1 cellular context compared by ENCODE assay signal in genomic region chr4:140719022-140719421, GRCh38.
TF ChIP-seq lines count a peak whose summit lies in the region.

No MANE protein-coding gene starts in this region.

TF ChIP-seq in IMR-90, 13 proteins besides CTCF, POLR2A, EP300 and RAD21:
- TF ChIP-seq RFX5 (IDR thresholded peaks at IDR 0.05; ENCODE audit: low read depth, low read length) (peak; percentile 67; the same call in 1 of the 2 replicates), BHLHE40 (IDR thresholded peaks at IDR 0.05; ENCODE audit: low read depth, low read length) (no peak)
